Comparison of ENCODE assay signal across 8 cellular contexts in the genomic region with DNA sequence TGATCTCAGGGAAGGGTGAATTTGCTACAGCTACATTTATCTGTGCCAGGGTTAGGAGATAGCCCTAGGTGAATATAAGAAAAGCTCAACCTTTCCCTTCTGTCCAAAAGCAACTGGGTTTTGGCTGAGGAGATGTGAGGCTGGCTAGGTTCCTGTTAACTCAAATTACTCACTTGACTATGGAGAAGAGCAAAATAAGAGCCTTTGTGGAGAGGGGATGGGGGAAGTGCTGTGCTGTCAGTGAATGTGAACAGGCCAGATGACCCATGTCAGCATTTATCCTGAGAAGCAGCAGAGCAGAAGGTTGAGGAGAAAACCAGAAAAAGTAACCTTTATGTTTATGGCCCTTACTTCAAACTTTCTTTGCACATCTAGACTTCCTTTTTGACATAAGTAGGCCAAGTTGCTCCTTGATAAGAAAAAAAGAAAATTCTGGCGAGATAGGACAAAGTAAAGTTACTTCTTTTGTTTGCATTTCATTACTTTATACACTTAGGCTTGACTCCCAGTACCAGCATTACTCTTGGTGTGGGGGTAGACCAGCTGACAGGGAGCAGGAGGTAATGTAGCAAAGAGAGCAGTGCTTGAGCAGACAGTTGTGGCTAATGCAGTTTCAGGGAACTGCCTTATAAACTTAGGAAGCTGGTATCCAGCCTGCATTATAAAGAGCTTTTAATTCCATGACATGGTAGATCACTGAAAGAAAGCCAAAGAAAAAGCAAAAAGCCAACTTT. TPM values are rescaled to one million over a fixed set of nuclear protein-coding genes. Genes with fewer than 3 reads are reported as not detected.
DNase-seq lines count a peak whose midpoint lies in the region; ATAC-seq, FAIRE-seq and TF ChIP-seq lines count a peak whose summit lies in the region.

No MANE protein-coding gene starts in this region.

- H3K79me2 ChIP-seq in Loucy (ENCODE audit: insufficient read depth, low read length), result peaks cover 99% of the 10 kb centered on the region
- peaks cover 94% of the 10 kb centered on the region for H3K79me2 ChIP-seq in GM12878 (ENCODE audit: control insufficient read depth, insufficient read depth, low read length)

- WGBS in GM12878 (ENCODE audit: insufficient coverage, insufficient replicate concordance, low lambda C conversion rate, missing lambda C conversion rate), result 100% methylated on average over 1 of the region's 1 CpG

- TF ChIP-seq CTCF in Loucy (conservative IDR thresholded peaks at IDR 0.05; ENCODE audit: low read length) (no peak), GM12878 (IDR thresholded peaks at IDR 0.05 in 2 of 3, conservative IDR thresholded peaks at IDR 0.05 in 1 of 3; ENCODE audit: control insufficient read depth in 2 of 3, extremely low read depth in 1 of 3, insufficient read depth in 1 of 3, low read depth in 3 of 3, low read length in 3 of 3) (no peak)

- H3K9me3 ChIP-seq in Loucy (ENCODE audit: insufficient read depth, low read depth, low read length) (no peaks in the 10 kb centered on the region), GM12878 (replicated peaks; ENCODE audit: control insufficient read depth, insufficient read depth, low read length) (no peaks in the 10 kb centered on the region)

- TF ChIP-seq POLR2A in GM12878 (IDR thresholded peaks at IDR 0.05; ENCODE audit: low read depth, low read length), result no peak

- in situ Hi-C loops in GM12878 (cut with MboI), result no loop called here

- POLR2A ChIA-PET in GM12878 (lab: Charles Lee), result interaction anchor here (0.9 to 1.4 kb wide), 5 partner anchors 11 to 37 kb away, joined by 3 to 11 read pairs (median 3); no protein-coding TSS in a partner anchor

- peaks cover 11% of the 10 kb centered on the region; the same call in 1 of the 2 replicates for H3F3A ChIP-seq in Loucy (ENCODE audit: low read depth)

- no peak for TF ChIP-seq RAD21 in GM12878 (IDR thresholded peaks at IDR 0.05; ENCODE audit: insufficient read depth, low read depth, low read length)

- ATAC-seq in GM12878, result peak; percentile 19; the same call in 1 of the 3 replicates

- H3K9ac ChIP-seq in Loucy (ENCODE audit: low read depth, low read length, poor library complexity, severe bottlenecking) (peak overlapping the region; percentile 41), GM12878 (ENCODE audit: control insufficient read depth, insufficient read depth, low read length) (no peak overlapping the region)

- SMC1A ChIA-PET in GM12878 (lab: Charles Lee; ENCODE audit: uncharacterized antibody, unreplicated experiment), result interaction anchor here (0.7 to 3.7 kb wide), 6 partner anchors 11 to 97 kb away, joined by 3 to 18 read pairs (median 6); no protein-coding TSS in a partner anchor

- no peak for FAIRE-seq in GM12878 (lab: Jason Lieb, UNC)
- FAIRE-seq in RCC 7860 (lab: Jason Lieb, UNC), result no peak

- H2AFZ ChIP-seq in Loucy (ENCODE audit: low read length), result no peak overlapping the region
- no peak overlapping the region for H2AFZ ChIP-seq in GM12878 (ENCODE audit: control insufficient read depth, low read depth, low read length)

- no peaks in the 10 kb centered on the region for H3K9me2 ChIP-seq in Loucy (replicated peaks; ENCODE audit: low read depth, low read length)

- H3K4me3 ChIP-seq in Loucy (ENCODE audit: low read length, poor library complexity, severe bottlenecking) (no peak overlapping the region), GM12878 (no peak overlapping the region)

- H3K36me3 ChIP-seq in Loucy (ENCODE audit: insufficient read depth, low read length) (no peaks in the 10 kb centered on the region), GM12878 (ENCODE audit: control insufficient read depth in 2 of 2, insufficient read depth in 2 of 2, low read length in 1 of 2) (peaks cover 0 to 4% of the 10 kb centered on the region in 2 experiments; a peak in 1 of 4 replicates)

- CTCF ChIA-PET in GM12878 (lab: Yijun Ruan, JAX), result interaction anchor here (0.6 to 1.9 kb wide), 4 partner anchors 11 to 38 kb away, joined by 3 to 6 read pairs (median 4); no protein-coding TSS in a partner anchor

- H3K4me2 ChIP-seq in Loucy (ENCODE audit: low read depth, low read length, poor library complexity, severe bottlenecking) (peak overlapping the region; percentile 51), GM12878 (ENCODE audit: control insufficient read depth, insufficient read depth) (no peak overlapping the region)

- no peak overlapping the region for H3K27ac ChIP-seq in GM12878 (ENCODE audit: control insufficient read depth, insufficient read depth)

- H3K27me3 ChIP-seq in Loucy (ENCODE audit: insufficient read depth, low read length, poor library complexity, severe bottlenecking) (no peaks in the 10 kb centered on the region), GM12878 (replicated peaks in 1 of 2; ENCODE audit: control insufficient read depth in 2 of 2, insufficient read depth in 2 of 2, low read length in 1 of 2) (no peaks in the 10 kb centered on the region)

- DNase-seq in AG08396 (ENCODE audit: low spot score) (peak; percentile 18), GM12878 (ENCODE audit: low read depth, low spot score) (no peak), lung microvascular endothelial cell (ENCODE audit: low read depth in 2 of 2) (peak; percentile 15 to 26), RCC 7860 (ENCODE audit: low spot score) (no peak), COR-L47 (lab: John Stamatoyannopoulos, UW) (no peak), activated gamma-delta T cell (lab: John Stamatoyannopoulos, UW) (no peak)
- DNase-seq in stimulated activated CD4-positive, alpha-beta T cell treated with anti-CD3 and anti-CD28 coated beads, Interleukin-1b, Interleukin-23, amount 100 ng/mL, for 48 hours, result no peak

- TF ChIP-seq EP300 in GM12878 (IDR thresholded peaks at IDR 0.05; ENCODE audit: borderline replicate concordance in 1 of 2, control insufficient read depth in 1 of 2, low read depth in 2 of 2, low read length in 2 of 2), result no peak

- RAD21 ChIA-PET in GM12878 (lab: Charles Lee; ENCODE audit: unreplicated experiment), result interaction anchor here (0.6 to 1.8 kb wide), 6 partner anchors 15 to 99 kb away, joined by 3 read pairs; no protein-coding TSS in a partner anchor

- H4K20me1 ChIP-seq in Loucy (ENCODE audit: insufficient read depth, low read length, poor library complexity, severe bottlenecking), result peaks cover 56% of the 10 kb centered on the region
- peaks cover 7% of the 10 kb centered on the region; the same call in 1 of the 2 replicates for H4K20me1 ChIP-seq in GM12878 (ENCODE audit: control insufficient read depth, insufficient read depth)

- intact Hi-C loops in GM12878 (cut with micrococcal nuclease; ENCODE audit: unreplicated experiment), result no loop called here

- H3K4me1 ChIP-seq in Loucy (ENCODE audit: insufficient read depth, low read length, poor library complexity, severe bottlenecking), result peaks cover 63% of the 10 kb centered on the region
- peaks cover 10% of the 10 kb centered on the region; the same call in 1 of the 2 replicates for H3K4me1 ChIP-seq in GM12878 (ENCODE audit: control insufficient read depth, insufficient read depth, low read length)

- BruUV-seq in GM12878 (replicated peaks; lab: Mats Ljungman, UMichigan), result no TSS peak

TF ChIP-seq in GM12878, 131 proteins besides CTCF, POLR2A, EP300 and RAD21 (continues in another document):
- no peak for TF ChIP-seq BHLHE40 (IDR thresholded peaks at IDR 0.05; ENCODE audit: borderline replicate concordance in 1 of 2, low read depth in 2 of 2, low read length in 1 of 2)
- no peak for TF ChIP-seq BCL3 (IDR thresholded peaks at IDR 0.05; ENCODE audit: borderline replicate concordance, insufficient read depth, low read depth, low read length, poor library complexity, severe bottlenecking)
- TF ChIP-seq RFX5 (IDR thresholded peaks at IDR 0.05; ENCODE audit: low read depth, low read length), result no peak
- TF ChIP-seq EZH2 (IDR thresholded peaks at IDR 0.05; ENCODE audit: borderline replicate concordance, control insufficient read depth, low read depth, low read length), result no peak
- no peak for TF ChIP-seq NRF1 (conservative IDR thresholded peaks at IDR 0.05; ENCODE audit: low read depth, low read length)
- TF ChIP-seq CBX3 (IDR thresholded peaks at IDR 0.05; ENCODE audit: borderline replicate concordance, low read depth), result no peak
- TF ChIP-seq PAX8 (IDR thresholded peaks at IDR 0.05), result no peak
- no peak for TF ChIP-seq ESRRA (IDR thresholded peaks at IDR 0.05; ENCODE audit: low read length)
- no peak for TF ChIP-seq NFXL1 (IDR thresholded peaks at IDR 0.05; ENCODE audit: borderline replicate concordance)

RNA-seq across cellular contexts. Expression of gene MAPK6, which starts 21.3 kb away (rescaled TPM):
- total RNA-seq in GM12878 (2013; cell fraction: nucleolus; rRNA removed), result 80.8 and 88.1 TPM in 2 replicates
- 52.6 and 59.6 TPM in 2 replicates for total RNA-seq in GM12878 (2014; rRNA removed)
- 69.8 and 71.0 TPM in 2 replicates for total RNA-seq in GM12878 (2014; rRNA removed; fragmentation: Illumina TruSeq; extraction: Trizol)
- 72.6 TPM in 2 replicates for total RNA-seq in GM12878 (2021)
- polyA plus RNA-seq in GM12878 (2011; ENCODE audit: low read depth), result 24.7 TPM
- polyA plus RNA-seq in GM12878 (2011; rRNA removed), result 100 and 162 TPM in 2 replicates
- polyA plus RNA-seq in GM12878 (2011; cell fraction: cytosol; rRNA removed), result 32.0 and 38.4 TPM in 2 replicates
- 28.7 and 36.7 TPM in 2 replicates for polyA plus RNA-seq in GM12878 (2011; cell fraction: nucleus; rRNA removed)
- 24.5 and 34.8 TPM in 2 replicates for polyA plus RNA-seq in GM12878 (2012)
- 62.6 and 76.2 TPM in 2 replicates for polyA plus RNA-seq in GM12878 (2014; fragmentation: Illumina TruSeq; extraction: Trizol)
- polyA plus RNA-seq in GM12878 (2014; fragmentation: Nextera tagmentation; extraction: Ambion mirVana), result 10 to 100 TPM; 20.6 to 23.4 TPM
- 28.0 and 35.6 TPM in 2 replicates for polyA plus RNA-seq in GM12878 (2014; rRNA removed)
- polyA plus RNA-seq in GM12878 (2016; fragmentation: Nextera tagmentation; extraction: Ambion mirVana), result 10 to 100 TPM; 47.5 to 52.5 TPM
- polyA minus RNA-seq in GM12878 (2011; rRNA and poly(A)+ RNA removed), result 77.4 and 116 TPM in 2 replicates
- 37.0 and 41.8 TPM in 2 replicates for polyA minus RNA-seq in GM12878 (2011; cell fraction: cytosol; rRNA and poly(A)+ RNA removed)
- polyA minus RNA-seq in GM12878 (2011; cell fraction: nucleus; rRNA and poly(A)+ RNA removed), result 19.3 and 25.4 TPM in 2 replicates
- 24.6 and 25.9 TPM in 2 replicates for total RNA-seq in lung microvascular endothelial cell

Comparison
In these comparisons a context has a peak if more than half of its experiments do, and no peak if none do; other contexts are left out.
1. DNase-seq: peak in AG08396 (single experiment) and lung microvascular endothelial cell (2 of 2); none in GM12878 (single experiment), RCC 7860 (single experiment), COR-L47 (single experiment), stimulated activated CD4-positive, alpha-beta T cell treated with anti-CD3 and anti-CD28 coated beads, Interleukin-1b, Interleukin-23, amount 100 ng/mL, for 48 hours (single experiment) and activated gamma-delta T cell (single experiment).